ENCODE assay signal across 22 cellular contexts in the genomic region with DNA sequence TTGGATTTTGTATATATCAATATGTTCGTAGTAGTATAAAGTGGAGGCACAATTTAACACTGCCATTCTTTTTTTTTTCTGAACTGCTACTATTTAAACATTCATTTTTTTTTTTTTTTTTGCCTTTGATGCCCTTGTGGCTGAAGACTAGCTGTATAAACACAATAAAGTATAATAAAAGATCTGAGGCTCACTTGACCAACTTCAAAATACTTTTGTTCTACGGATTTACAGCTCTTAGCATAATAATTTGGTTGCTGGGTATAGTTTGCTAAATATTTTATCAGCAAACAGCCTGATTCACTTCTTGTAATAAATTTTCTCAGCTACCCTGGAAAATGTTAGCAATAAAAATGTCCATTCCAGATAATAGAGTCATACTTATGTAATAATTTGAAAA.
"Had no signal": no experiment of that assay in that cellular context is flagged by ENCODE, and none has a peak within 500 bp of the region (broad histone marks: within the 10 kb centered on the region; RNA-seq: fewer than 3 reads in every experiment).

No MANE protein-coding gene starts in this region.

- H3K27me3 ChIP-seq: colonic mucosa, esophagus muscularis mucosa, gastrocnemius medialis, heart right ventricle, left lung had no signal

- H3K36me3 Mint-ChIP-seq: immature natural killer cell, mesothelial cell of epicardium had no signal

- H3K27ac Mint-ChIP-seq: dendritic cell treated with granulocyte-macrophage colony-stimulating factor and Interleukin-4, amounts not matched to agents 40 ng/mL and 50 ng/mL, for 4 days; effector memory CD8-positive, alpha-beta T cell; endodermal cell; immature natural killer cell; mesothelial cell of epicardium had no signal

- H3K4me3 Mint-ChIP-seq: dendritic cell treated with granulocyte-macrophage colony-stimulating factor and Interleukin-4, amounts not matched to agents 40 ng/mL and 50 ng/mL, for 4 days; effector memory CD8-positive, alpha-beta T cell; endodermal cell; immature natural killer cell; mesothelial cell of epicardium had no signal

- DNase-seq: colonic mucosa; cortex of kidney; effector CD8-positive, alpha-beta T cell; effector memory CD8-positive, alpha-beta T cell; endodermal cell; foreskin fibroblast; foreskin melanocyte; gastrocnemius medialis; glutamatergic neuron; heart right ventricle; hypothalamus; immature natural killer cell; islet precursor cell; kidney; kidney glomerular epithelial cell; left lung; left ventricle myocardium superior; lower lobe of right lung; mesenchymal stem cell had no signal

- H3K4me1 Mint-ChIP-seq: endodermal cell, immature natural killer cell had no signal

- H3K4me1 ChIP-seq: colonic mucosa, esophagus muscularis mucosa, left lung, lower lobe of right lung had no signal

- H3K27me3 Mint-ChIP-seq: dendritic cell treated with granulocyte-macrophage colony-stimulating factor and Interleukin-4, amounts not matched to agents 40 ng/mL and 50 ng/mL, for 4 days; effector memory CD8-positive, alpha-beta T cell had no signal

- H3K27ac ChIP-seq: colonic mucosa, esophagus muscularis mucosa, gastrocnemius medialis, heart right ventricle, left lung, lower lobe of right lung had no signal

- H3K9me3 ChIP-seq: colonic mucosa, esophagus muscularis mucosa, gastrocnemius medialis, heart right ventricle, left lung, lower lobe of right lung had no signal

- H3K4me3 ChIP-seq: colonic mucosa, esophagus muscularis mucosa, gastrocnemius medialis, heart right ventricle, left lung, lower lobe of right lung had no signal

- ATAC-seq: effector memory CD8-positive, alpha-beta T cell; gastrocnemius medialis; heart right ventricle; left lung; left ventricle myocardium superior; lower lobe of right lung had no signal

- H3K9me3 Mint-ChIP-seq: dendritic cell treated with granulocyte-macrophage colony-stimulating factor and Interleukin-4, amounts not matched to agents 40 ng/mL and 50 ng/mL, for 4 days; effector memory CD8-positive, alpha-beta T cell; endodermal cell had no signal

- H3K36me3 ChIP-seq: colonic mucosa, esophagus muscularis mucosa, gastrocnemius medialis, heart right ventricle, left lung, lower lobe of right lung had no signal
